In genomic region chr21:45060089-45060488, GRCh38 we compare ENCODE assay signal across 26 cellular contexts.
"Had no signal": no experiment of that assay in that cellular context is flagged by ENCODE, and none has a peak within 500 bp of the region (broad histone marks: within the 10 kb centered on the region; RNA-seq: fewer than 3 reads in every experiment).

No MANE protein-coding gene starts in this region.

- H3K9me3 ChIP-seq: thoracic aorta, upper lobe of left lung had no signal

- H3K4me1 Mint-ChIP-seq: immature natural killer cell, nephron had no signal

- H3K9ac ChIP-seq: neural progenitor cell, parathyroid adenoma had no signal

- H3K4me2 ChIP-seq: neural progenitor cell, smooth muscle cell had no signal

- FAIRE-seq: colon, frontal cortex, urothelium cell line had no signal

- H3K4me3 Mint-ChIP-seq: immature natural killer cell; memory B cell; mesothelial cell of epicardium; naive thymus-derived CD4-positive, alpha-beta T cell; nephron; neural progenitor cell; stimulated activated memory B cell treated with anti-CD40 and anti-IgM and Interleukin-4, amounts not matched to agents 10 μg/mL and 1 μg/mL and 100 μg/mL, for 72 hours; stimulated activated naive CD8-positive, alpha-beta T cell treated with anti-CD3 and anti-CD28 coated beads, Interleukin-15, Interleukin-2, amounts not matched to agents 100 ng/mL and 50 ng/mL, for 24 hours had no signal

- H3K36me3 ChIP-seq: neural progenitor cell, thoracic aorta, tibial nerve, upper lobe of left lung had no signal

- H3K9me3 Mint-ChIP-seq: immature natural killer cell; naive thymus-derived CD4-positive, alpha-beta T cell; stimulated activated memory B cell treated with anti-CD40 and anti-IgM and Interleukin-4, amounts not matched to agents 10 μg/mL and 1 μg/mL and 100 μg/mL, for 72 hours; stimulated activated naive CD8-positive, alpha-beta T cell treated with anti-CD3 and anti-CD28 coated beads, Interleukin-15, Interleukin-2, amounts not matched to agents 100 ng/mL and 50 ng/mL, for 24 hours had no signal

- H3K4me1 ChIP-seq: parathyroid adenoma, tibial nerve had no signal

- H3K79me2 ChIP-seq: parathyroid adenoma had no signal

- H3K27ac ChIP-seq: dorsolateral prefrontal cortex, neural progenitor cell, parathyroid adenoma, thoracic aorta, tibial nerve, upper lobe of left lung had no signal

- ATAC-seq: naive thymus-derived CD4-positive, alpha-beta T cell; sciatic nerve; stimulated activated memory B cell treated with anti-CD40 and anti-IgM and Interleukin-4, amounts not matched to agents 10 μg/mL and 1 μg/mL and 100 μg/mL, for 72 hours had no signal

- H3K27ac Mint-ChIP-seq: immature natural killer cell; memory B cell; naive thymus-derived CD4-positive, alpha-beta T cell; nephron; progenitor cell of endocrine pancreas; stimulated activated memory B cell treated with anti-CD40 and anti-IgM and Interleukin-4, amounts not matched to agents 10 μg/mL and 1 μg/mL and 100 μg/mL, for 72 hours; stimulated activated naive CD8-positive, alpha-beta T cell treated with anti-CD3 and anti-CD28 coated beads, Interleukin-15, Interleukin-2, amounts not matched to agents 100 ng/mL and 50 ng/mL, for 24 hours had no signal

- H3K27me3 ChIP-seq: neural progenitor cell, upper lobe of left lung had no signal

- H3K4me3 ChIP-seq: dorsolateral prefrontal cortex, lung, neural progenitor cell, smooth muscle cell, thoracic aorta, tibial nerve, upper lobe of left lung had no signal

- DNase-seq: dorsolateral prefrontal cortex; effector CD4-positive, alpha-beta T cell; hypothalamus; immature natural killer cell; islet precursor cell; naive thymus-derived CD4-positive, alpha-beta T cell; stimulated activated CD4-positive, alpha-beta T cell treated with anti-CD3 and anti-CD28 coated beads, Interleukin-12 subunit alpha, Interleukin-12 subunit beta, amount 100 ng/mL, for 4 hours; stimulated activated CD4-positive, alpha-beta T cell treated with anti-CD3 and anti-CD28 coated beads, Interleukin-1b, Interleukin-23, amount 100 ng/mL, for 48 hours; stimulated activated CD4-positive, alpha-beta T cell treated with anti-CD3 and anti-CD28 coated beads, Interleukin-4, amount 100 ng/mL, for 1 hour; upper lobe of left lung had no signal

- H2AFZ ChIP-seq: neural progenitor cell, parathyroid adenoma had no signal
